In genomic region chr19:2944775-2945574, GRCh38 we compare ENCODE assay signal across 8 cellular contexts. TPM values are rescaled to one million over a fixed set of nuclear protein-coding genes. Genes with fewer than 3 reads are reported as not detected.
DNase-seq lines count a peak whose midpoint lies in the region; ATAC-seq and TF ChIP-seq lines count a peak whose summit lies in the region.

TSS of gene ZNF77 (minus strand) at chr19:2944971. CDS start at chr19:2944840, 131 bp downstream.

- peak within 1 kb of the TSS; percentile 80 to 91 for H3K27ac ChIP-seq in ascending aorta
- peak within 1 kb of the TSS; percentile 93 to 95 for H3K27ac ChIP-seq in right atrium auricular region
- H3K27ac ChIP-seq in prostate gland: peak within 1 kb of the TSS; percentile 87 to 92
- H3K27ac ChIP-seq in urinary bladder (ENCODE audit: low read depth): peak within 1 kb of the TSS; percentile 85

- H3K9me3 ChIP-seq in ascending aorta (no peaks in the 10 kb centered on the region), right atrium auricular region (no peaks in the 10 kb centered on the region), prostate gland (no peaks in the 10 kb centered on the region)

- ATAC-seq in HG02870 (IDR thresholded peaks at IDR 0.05; ENCODE audit: unreplicated experiment): peak; percentile 96

- in situ Hi-C loops in GM13977 (cut with MboI; ENCODE audit: low pct_unique_long_range_greater_than_20kb, low sequenced_read_pairs, unreplicated experiment): no loop called here

- TF ChIP-seq POLR2A in prostate gland (IDR thresholded peaks at IDR 0.05): peak; percentile 47

- intact Hi-C loops in ascending aorta (cut with DNase I) (loop anchor here (1.0 kb wide), 2 partner anchors 45 to 240 kb away; partner anchors contain the start of genes NCLN and ZNF57), prostate gland (cut with DNase I) (no loop called here)

- WGBS in prostate gland: under 1% methylated on average over 66 of the region's 74 CpGs
- WGBS in urinary bladder: 1% methylated on average over 74 of the region's 74 CpGs

- no peaks in the 10 kb centered on the region for H3K27me3 ChIP-seq in ascending aorta
- no peaks in the 10 kb centered on the region for H3K27me3 ChIP-seq in right atrium auricular region
- no peaks in the 10 kb centered on the region for H3K27me3 ChIP-seq in prostate gland (replicated peaks; ENCODE audit: insufficient read depth)

- DNase-seq in GM13977 (ENCODE audit: low spot score) (peak; percentile 100), NCI-H1694 (lab: John Stamatoyannopoulos, UW) (peak; percentile 99), T-helper 2 cell (peak; percentile 95 to 99 (median 98)), ascending aorta (ENCODE audit: low spot score in 2 of 2) (peak; percentile 95 to 99), right atrium auricular region (ENCODE audit: low spot score) (peak; percentile 100), prostate gland (ENCODE audit: low spot score) (peak; percentile 99)

- H3K4me1 ChIP-seq in ascending aorta (peaks cover 6 to 19% of the 10 kb centered on the region in 2 donors), right atrium auricular region (peaks cover 0 to 31% of the 10 kb centered on the region in 2 donors), prostate gland (replicated peaks) (no peaks in the 10 kb centered on the region), urinary bladder (ENCODE audit: insufficient read depth) (no peaks in the 10 kb centered on the region)

- H3K36me3 ChIP-seq in ascending aorta (no peaks in the 10 kb centered on the region), right atrium auricular region (no peaks in the 10 kb centered on the region), prostate gland (no peaks in the 10 kb centered on the region), urinary bladder (ENCODE audit: insufficient read depth) (no peaks in the 10 kb centered on the region)

- H3K4me3 ChIP-seq in ascending aorta (peak within 1 kb of the TSS; percentile 97), right atrium auricular region (peak within 1 kb of the TSS; percentile 78 to 81), prostate gland (peak within 1 kb of the TSS; percentile 87 to 96), urinary bladder (ENCODE audit: low read depth, low read length) (peak within 1 kb of the TSS; percentile 70)

- TF ChIP-seq CTCF in GM13977 (IDR thresholded peaks at IDR 0.05; ENCODE audit: extremely low read depth, insufficient read depth, missing control alignments) (no peak), ascending aorta (IDR thresholded peaks at IDR 0.05) (peak in 2 of 3 experiments; percentile 9 to 11), right atrium auricular region (IDR thresholded peaks at IDR 0.05) (peak in 1 of 2 donors; percentile 13), prostate gland (IDR thresholded peaks at IDR 0.05) (peak in 3 of 4 experiments; percentile 15 to 67 (median 55))

RNA-seq across cellular contexts. Expression of gene ZNF77, which starts in this region (rescaled TPM):
- total RNA-seq in ascending aorta: 3.0 TPM
- total RNA-seq in right atrium auricular region: 1 to 10 TPM; 1.7 to 4.2 TPM
- 1 to 10 TPM; 2.8 to 6.6 TPM for total RNA-seq in prostate gland
- 6.8 TPM for total RNA-seq in urinary bladder
- 4.3 TPM for polyA plus RNA-seq in urinary bladder

Comparison
In these comparisons a context has a peak if more than half of its experiments do, and no peak if none do; other contexts are left out.
1. Peak in every context shown above with its lines: DNase-seq, ATAC-seq, H3K4me3 ChIP-seq and H3K27ac ChIP-seq.